Comparison of ENCODE assay signal across 11 cellular contexts in genomic region chr14:77554816-77555599, GRCh38. TPM values are rescaled to one million over a fixed set of nuclear protein-coding genes. Genes with fewer than 3 reads are reported as not detected.
DNase-seq lines count a peak whose midpoint lies in the region; ATAC-seq, FAIRE-seq and TF ChIP-seq lines count a peak whose summit lies in the region.
"Had no signal": no experiment of that assay in that cellular context is flagged by ENCODE, and none has a peak within 500 bp of the region (broad histone marks: within the 10 kb centered on the region; RNA-seq: fewer than 3 reads in every experiment).

No MANE protein-coding gene starts in this region.

- H2AFZ ChIP-seq in endothelial cell of umbilical vein (ENCODE audit: low read depth, low read length) (no peak overlapping the region), GM23248 (no peak overlapping the region)

- H3K79me2 ChIP-seq in endothelial cell of umbilical vein (ENCODE audit: control insufficient read depth, insufficient read depth, low read length) = no peaks in the 10 kb centered on the region
- peaks cover 59% of the 10 kb centered on the region for H3K79me2 ChIP-seq in GM23248 (ENCODE audit: insufficient read depth)

- H3K9me2 ChIP-seq in GM23248 (ENCODE audit: insufficient read depth) = no peaks in the 10 kb centered on the region

- H4K20me1 ChIP-seq in endothelial cell of umbilical vein (replicated peaks; ENCODE audit: control insufficient read depth, extremely low read depth, insufficient read depth, low read length) (no peaks in the 10 kb centered on the region), GM23248 (ENCODE audit: insufficient read depth) (no peaks in the 10 kb centered on the region)

- FAIRE-seq in endothelial cell of umbilical vein (lab: Jason Lieb, UNC) = no peak
- FAIRE-seq: pancreas had no signal

- H3K27me3 ChIP-seq in endothelial cell of umbilical vein (ENCODE audit: control insufficient read depth in 2 of 2, insufficient read depth in 2 of 2, low read length in 2 of 2) (no peaks in the 10 kb centered on the region), gastrocnemius medialis (no peaks in the 10 kb centered on the region), GM23248 (replicated peaks; ENCODE audit: insufficient read depth) (no peaks in the 10 kb centered on the region)
- H3K27me3 ChIP-seq: pancreas, SJSA1 had no signal

- in situ Hi-C loops in gastrocnemius medialis (cut with MboI; ENCODE audit: low sequenced_read_pairs in 4 of 4) = no loop called here
- in situ Hi-C loops in GM23248 (cut with MboI) = no loop called here

- H3K9me3 ChIP-seq in endothelial cell of umbilical vein (replicated peaks; ENCODE audit: control insufficient read depth, insufficient read depth, low read length) (no peaks in the 10 kb centered on the region), gastrocnemius medialis (no peaks in the 10 kb centered on the region), GM23248 (ENCODE audit: low read depth) (no peaks in the 10 kb centered on the region)
- H3K9me3 ChIP-seq: pancreas, SJSA1 had no signal

- no TSS peak for BruUV-seq in endothelial cell of umbilical vein (replicated peaks; lab: Mats Ljungman, UMichigan)

- H3K36me3 ChIP-seq in endothelial cell of umbilical vein (ENCODE audit: control insufficient read depth in 2 of 2, extremely low read depth in 1 of 2, insufficient read depth in 2 of 2, low read length in 2 of 2) (peaks cover 8 to 11% of the 10 kb centered on the region in 2 experiments), gastrocnemius medialis (peaks cover 0 to 36% of the 10 kb centered on the region in 2 donors), GM23248 (ENCODE audit: low read depth) (peaks cover 45% of the 10 kb centered on the region; the same call in 1 of the 2 replicates)

- H3K9me1 ChIP-seq in endothelial cell of umbilical vein (replicated peaks; ENCODE audit: control insufficient read depth, extremely low read depth, insufficient read depth, low read length) = no peaks in the 10 kb centered on the region

- H3K4me3 ChIP-seq in endothelial cell of umbilical vein (replicated peaks in 1 of 3; ENCODE audit: insufficient read depth in 1 of 3, low read depth in 1 of 3, low read length in 3 of 3) (no peak overlapping the region), gastrocnemius medialis (no peak overlapping the region), GM23248 (no peak overlapping the region)
- H3K4me3 ChIP-seq: pancreas, SJSA1 had no signal

- TF ChIP-seq CTCF in endothelial cell of umbilical vein (IDR thresholded peaks at IDR 0.05; ENCODE audit: extremely low read depth in 1 of 2, insufficient read depth in 1 of 2, low read depth in 1 of 2, low read length in 2 of 2) = no peak
- TF ChIP-seq CTCF in gastrocnemius medialis (IDR thresholded peaks at IDR 0.05 in 4 of 5, conservative IDR thresholded peaks at IDR 0.05 in 1 of 5) = no peak

- intact Hi-C loops in endothelial cell of umbilical vein (cut with micrococcal nuclease) = loop anchor here (10.0 kb wide), 2 partner anchors 150 to 400 kb away; partner anchors contain the start of genes ALKBH1 and SLIRP
- intact Hi-C loops in gastrocnemius medialis (cut with DNase I; ENCODE audit: low total_unique reads) = no loop called here

- POLR2A ChIA-PET in endothelial cell of umbilical vein (lab: Charles Lee) = no interaction called here

- dilution Hi-C loops in endothelial cell of umbilical vein (cut with MboI; ENCODE audit: extremely low pct_ligation_motif_present, low sequenced_read_pairs) = no loop called here

- no peak overlapping the region for H3K9ac ChIP-seq in endothelial cell of umbilical vein (replicated peaks; ENCODE audit: extremely low read depth, insufficient read depth, low read length)
- H3K9ac ChIP-seq in GM23248 = no peak overlapping the region

- H3K4me2 ChIP-seq in endothelial cell of umbilical vein (ENCODE audit: insufficient read depth, low read length) (no peak overlapping the region), GM23248 (ENCODE audit: unreplicated experiment) (no peak overlapping the region)

- H3K4me1 ChIP-seq in endothelial cell of umbilical vein (ENCODE audit: control insufficient read depth, extremely low read depth, insufficient read depth, low read length) (no peaks in the 10 kb centered on the region), gastrocnemius medialis (peaks cover 0 to 4% of the 10 kb centered on the region in 2 donors), GM23248 (ENCODE audit: insufficient read depth) (no peaks in the 10 kb centered on the region)
- H3K4me1 ChIP-seq: pancreas, SJSA1 had no signal

- 0 out of 2 replicates have a peak, but pooled peaks cover 11% of the 10 kb centered on the region for H3F3A ChIP-seq in GM23248 (ENCODE audit: insufficient read depth)

- TF ChIP-seq POLR2A in endothelial cell of umbilical vein (IDR thresholded peaks at IDR 0.05; ENCODE audit: low read depth, low read length) (no peak), gastrocnemius medialis (IDR thresholded peaks at IDR 0.05) (no peak)

- ATAC-seq in GM21447 (IDR thresholded peaks at IDR 0.05; ENCODE audit: unreplicated experiment) (peak; percentile 24), HG03442 (IDR thresholded peaks at IDR 0.05; ENCODE audit: unreplicated experiment) (peak; percentile 22), gastrocnemius medialis (no peak), GM18858 (IDR thresholded peaks at IDR 0.05; ENCODE audit: unreplicated experiment) (no peak)
- ATAC-seq: pancreas had no signal

- CTCF ChIA-PET in endothelial cell of umbilical vein (lab: Charles Lee) = interaction anchor here (1.8 kb wide), 1 partner anchor 96 kb away, joined by 7 read pairs; no protein-coding TSS in a partner anchor

- WGBS in GM23248 (ENCODE audit: low coverage in 1 of 2, low lambda C conversion rate in 2 of 2, missing lambda C conversion rate in 2 of 2), 2 experiments = 86 to 88% methylated on average over 9 of the region's 9 CpGs

- H3K27ac ChIP-seq in endothelial cell of umbilical vein (ENCODE audit: insufficient read depth, low read depth, low read length) (no peak overlapping the region), gastrocnemius medialis (peak overlapping the region in 3 of 4 donors; percentile 21 to 45 (median 33)), GM23248 (no peak overlapping the region)
- H3K27ac ChIP-seq: pancreas, SJSA1 had no signal

- DNase-seq in endothelial cell of umbilical vein (ENCODE audit: low read depth, low spot score) = peak; percentile 60
- DNase-seq in gastrocnemius medialis = no peak
- no peak for DNase-seq in GM23248
- no peak for DNase-seq in NCI-H1092 treated with DMSO at 0.1 percent for 48 hours (lab: John Stamatoyannopoulos, UW)
- DNase-seq: activated T-cell treated with anti-CD3 and anti-CD28 coated beads, Interleukin-2, amount 50 U/mL, for 48 hours; NCI-H187 treated with DMSO at 0.1 percent for 48 hours; pancreas had no signal

TF ChIP-seq in endothelial cell of umbilical vein, 7 proteins besides CTCF, POLR2A, EP300 and RAD21:
- TF ChIP-seq JUN (IDR thresholded peaks at IDR 0.05; ENCODE audit: borderline replicate concordance, insufficient read depth, insufficient read length, low read depth) (no peak), MYC (IDR thresholded peaks at IDR 0.05; ENCODE audit: low read depth, low read length) (no peak), MAX (IDR thresholded peaks at IDR 0.05; ENCODE audit: insufficient read depth, insufficient read length) (no peak), FOS (IDR thresholded peaks at IDR 0.05; ENCODE audit: borderline replicate concordance, insufficient read depth, low read length) (no peak)

RNA-seq across cellular contexts. Expression of gene ISM2, which starts 56.4 kb away (rescaled TPM):
- total RNA-seq in endothelial cell of umbilical vein = not detected in 2 replicates
- not detected in 2 replicates for polyA plus RNA-seq in endothelial cell of umbilical vein
- not detected in 2 replicates for polyA plus RNA-seq in endothelial cell of umbilical vein (2011; cell fraction: cytosol; rRNA removed)
- polyA plus RNA-seq in endothelial cell of umbilical vein (2011; cell fraction: nucleus; rRNA removed) = not detected in 2 replicates
- not detected in 2 replicates for polyA plus RNA-seq in endothelial cell of umbilical vein (2012)
- polyA minus RNA-seq in endothelial cell of umbilical vein = not detected in 2 replicates
- not detected for polyA minus RNA-seq in endothelial cell of umbilical vein (2011; cell fraction: cytosol; rRNA and poly(A)+ RNA removed)
- not detected in 2 replicates for polyA minus RNA-seq in endothelial cell of umbilical vein (2011; cell fraction: nucleus; rRNA and poly(A)+ RNA removed)
- not detected for total RNA-seq in gastrocnemius medialis
- 2.6 TPM in 1 of 2 replicates, not detected in the other for total RNA-seq in GM23248 (2014; rRNA removed; shearing (Covaris generic))
- 0.11 TPM in 1 of 2 replicates, not detected in the other for polyA plus RNA-seq in GM23248 (2016; fragmentation: Nextera tagmentation; extraction: Ambion mirVana)
- total RNA-seq: pancreas, SJSA1 had no signal
- polyA plus RNA-seq: pancreas had no signal

Comparison
In these comparisons a context has a peak if more than half of its experiments do, and no peak if none do; other contexts are left out.
1. ATAC-seq: peak in GM21447 (single experiment) and HG03442 (single experiment); none in gastrocnemius medialis (0 of 2) and GM18858 (single experiment).
2. H3K27ac ChIP-seq: peak in gastrocnemius medialis (3 of 4); none in endothelial cell of umbilical vein (single experiment) and GM23248 (single experiment).